15 cellular contexts compared by ENCODE assay signal in the genomic region with DNA sequence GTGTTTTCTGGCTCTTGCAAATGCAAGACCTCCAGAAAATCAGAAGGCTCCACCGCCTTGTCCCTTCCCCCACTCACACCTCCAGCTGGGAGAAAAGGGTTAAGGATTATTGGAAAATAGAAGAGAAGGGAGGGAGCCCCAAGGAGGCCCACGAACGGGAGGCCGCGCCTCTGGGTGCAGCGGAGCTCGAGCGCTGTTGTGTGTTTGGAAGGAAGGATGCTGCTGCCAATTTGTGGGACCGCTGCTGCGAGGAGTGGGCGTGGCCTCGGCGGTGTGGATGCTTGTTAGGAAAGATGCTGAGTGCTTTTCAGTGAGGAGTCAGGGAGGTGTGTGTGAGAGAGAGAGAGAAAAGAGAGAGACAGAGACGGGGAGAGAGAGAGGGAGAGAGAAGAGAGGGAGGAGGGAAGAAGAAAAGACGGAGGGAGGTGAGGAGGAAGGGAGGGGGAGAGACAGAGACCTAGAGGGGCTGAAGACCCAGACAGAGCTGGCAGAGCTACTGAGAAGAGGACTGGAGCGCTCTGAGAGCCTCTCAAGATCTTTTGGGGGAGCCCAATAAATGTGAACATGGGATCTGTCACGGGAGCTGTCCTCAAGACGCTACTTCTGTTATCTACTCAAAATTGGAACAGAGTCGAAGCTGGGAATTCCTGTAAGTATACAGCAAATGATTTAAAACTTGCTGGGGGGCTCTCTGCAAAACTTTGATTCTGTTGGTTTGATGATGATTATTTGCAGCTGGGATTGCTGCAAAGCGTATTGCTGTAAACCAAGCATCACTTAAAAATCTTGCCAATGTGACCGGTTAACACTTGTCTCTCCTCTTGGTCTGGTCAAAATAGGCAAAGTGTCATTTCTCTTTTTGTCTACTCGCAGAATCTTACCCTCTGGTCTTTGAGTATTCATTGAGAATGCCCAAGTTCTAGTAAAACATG. TPM values are rescaled to one million over a fixed set of nuclear protein-coding genes. Genes with fewer than 3 reads are reported as not detected.
DNase-seq lines count a peak whose midpoint lies in the region; ATAC-seq and TF ChIP-seq lines count a peak whose summit lies in the region.
"Had no signal": no experiment of that assay in that cellular context is flagged by ENCODE, and none has a peak within 500 bp of the region (broad histone marks: within the 10 kb centered on the region; RNA-seq: fewer than 3 reads in every experiment).

A gene (plus strand): TSS at position 303 of the 932 bp plus-strand sequence. CDS start 262 bp downstream, at position 565.

- no peaks in the 10 kb centered on the region for H3K27me3 ChIP-seq in right atrium auricular region
- H3K27me3 ChIP-seq in mesendoderm (ENCODE audit: insufficient read depth, low read length, poor library complexity), result no peaks in the 10 kb centered on the region

- no peak within 1 kb of the TSS for H3K4me2 ChIP-seq in mesendoderm (ENCODE audit: low read length)

- no peak within 1 kb of the TSS for H4K8ac ChIP-seq in mesendoderm (ENCODE audit: low read depth, low read length)

- H2AK5ac ChIP-seq in mesendoderm (ENCODE audit: low read length), result no peak within 1 kb of the TSS

- H2BK5ac ChIP-seq in mesendoderm (ENCODE audit: low read length), result no peak within 1 kb of the TSS

- H3K27ac ChIP-seq in right atrium auricular region, result no peak within 1 kb of the TSS
- H3K27ac ChIP-seq in mesendoderm (ENCODE audit: low read depth, low read length), result no peak within 1 kb of the TSS

- H3K9ac ChIP-seq in mesendoderm (ENCODE audit: low read length), result no peak within 1 kb of the TSS

- no peak for TF ChIP-seq CTCF in right atrium auricular region (IDR thresholded peaks at IDR 0.05)
- TF ChIP-seq CTCF in type B pancreatic cell (conservative IDR thresholded peaks at IDR 0.05), result no peak
- TF ChIP-seq CTCF in progenitor cell of endocrine pancreas (IDR thresholded peaks at IDR 0.05; ENCODE audit: unreplicated experiment), result no peak

- no peak within 1 kb of the TSS for H2BK120ac ChIP-seq in mesendoderm (ENCODE audit: low read depth, low read length)

- H3K36me3 Mint-ChIP-seq in type B pancreatic cell (no peaks in the 10 kb centered on the region), progenitor cell of endocrine pancreas (ENCODE audit: insufficient read depth) (no peaks in the 10 kb centered on the region)
- H3K36me3 Mint-ChIP-seq: activated naive CD8-positive, alpha-beta T cell treated with anti-CD3 and anti-CD28 coated beads for 36 hours had no signal

- H3K9me3 Mint-ChIP-seq in type B pancreatic cell (no peaks in the 10 kb centered on the region), progenitor cell of endocrine pancreas (ENCODE audit: low read depth) (peaks cover 1% of the 10 kb centered on the region)

- peaks cover 27% of the 10 kb centered on the region for H3K27me3 Mint-ChIP-seq in type B pancreatic cell
- peaks cover 18% of the 10 kb centered on the region for H3K27me3 Mint-ChIP-seq in progenitor cell of endocrine pancreas
- H3K27me3 Mint-ChIP-seq: activated naive CD8-positive, alpha-beta T cell treated with anti-CD3 and anti-CD28 coated beads for 36 hours; natural killer cell treated with Interleukin-12 subunit alpha and Interleukin-12 subunit beta and Interleukin-15 and Interleukin-18, amount 100 ng/mL, for 72 hours had no signal

- peak within 1 kb of the TSS; percentile 67 for H3K4me3 Mint-ChIP-seq in type B pancreatic cell
- H3K4me3 Mint-ChIP-seq in progenitor cell of endocrine pancreas (ENCODE audit: low read depth), result no peak within 1 kb of the TSS
- H3K4me3 Mint-ChIP-seq: activated CD8-positive, alpha-beta T cell treated with anti-CD3 and anti-CD28 coated beads, Interleukin-2, amount 10 ng/mL, durations not matched to agents 7 days and 5 days; activated naive CD8-positive, alpha-beta T cell treated with anti-CD3 and anti-CD28 coated beads for 36 hours; natural killer cell treated with Interleukin-12 subunit alpha and Interleukin-12 subunit beta and Interleukin-15 and Interleukin-18, amount 100 ng/mL, for 72 hours had no signal

- DNase-seq in Right ventricle myocardium superior, result peak; percentile 59
- no peak for DNase-seq in right atrium auricular region (ENCODE audit: low spot score)
- peak; percentile 54 to 86 for DNase-seq in cerebellar nuclear complex (lab: John Stamatoyannopoulos, UW)
- peak; percentile 18 for DNase-seq in mesendoderm
- peak; percentile 68 for DNase-seq in type B pancreatic cell (ENCODE audit: extremely low spot score, unreplicated experiment)
- DNase-seq in progenitor cell of endocrine pancreas (ENCODE audit: low spot score, unreplicated experiment), result no peak
- DNase-seq: activated CD8-positive, alpha-beta T cell treated with anti-CD3 and anti-CD28 coated beads, Interleukin-2, amount 10 ng/mL, durations not matched to agents 7 days and 5 days; activated naive CD8-positive, alpha-beta T cell treated with anti-CD3 and anti-CD28 coated beads for 36 hours; AML-193; NCI-H774; stimulated activated CD4-positive, alpha-beta T cell treated with anti-CD3 and anti-CD28 coated beads, Interleukin-4, amount 100 ng/mL, for 1 hour had no signal

- no peak within 1 kb of the TSS for H2BK15ac ChIP-seq in mesendoderm (replicated peaks; ENCODE audit: low read depth)

- no peaks in the 10 kb centered on the region for H3K9me3 ChIP-seq in right atrium auricular region
- H3K9me3 ChIP-seq: HAP-1 had no signal

- H3K4me1 Mint-ChIP-seq in type B pancreatic cell (ENCODE audit: unreplicated experiment) (peaks cover 5% of the 10 kb centered on the region), progenitor cell of endocrine pancreas (ENCODE audit: low read depth) (no peaks in the 10 kb centered on the region)
- H3K4me1 Mint-ChIP-seq: activated naive CD8-positive, alpha-beta T cell treated with anti-CD3 and anti-CD28 coated beads for 36 hours had no signal

- no peaks in the 10 kb centered on the region for H3K79me2 ChIP-seq in mesendoderm (ENCODE audit: control insufficient read depth, insufficient read depth, low read length)

- ATAC-seq in Right ventricle myocardium superior (ENCODE audit: poor library complexity) (no peak), GM19397 (IDR thresholded peaks at IDR 0.05; ENCODE audit: unreplicated experiment) (no peak), HG03571 (IDR thresholded peaks at IDR 0.05; ENCODE audit: unreplicated experiment) (no peak)
- ATAC-seq: activated CD8-positive, alpha-beta T cell treated with anti-CD3 and anti-CD28 coated beads, Interleukin-2, amount 10 ng/mL, durations not matched to agents 7 days and 5 days; natural killer cell treated with Interleukin-12 subunit alpha and Interleukin-12 subunit beta and Interleukin-15 and Interleukin-18, amount 100 ng/mL, for 72 hours had no signal

- H3K27ac Mint-ChIP-seq in type B pancreatic cell (peak within 1 kb of the TSS; percentile 8), progenitor cell of endocrine pancreas (no peak within 1 kb of the TSS)
- H3K27ac Mint-ChIP-seq: activated CD8-positive, alpha-beta T cell treated with anti-CD3 and anti-CD28 coated beads, Interleukin-2, amount 10 ng/mL, durations not matched to agents 7 days and 5 days; activated naive CD8-positive, alpha-beta T cell treated with anti-CD3 and anti-CD28 coated beads for 36 hours; natural killer cell treated with Interleukin-12 subunit alpha and Interleukin-12 subunit beta and Interleukin-15 and Interleukin-18, amount 100 ng/mL, for 72 hours had no signal

- no peak within 1 kb of the TSS for H3K18ac ChIP-seq in mesendoderm (ENCODE audit: low read length)

- no peak within 1 kb of the TSS for H3K23ac ChIP-seq in mesendoderm (ENCODE audit: low read length)

- H3K4me3 ChIP-seq in right atrium auricular region, result no peak within 1 kb of the TSS
- no peak within 1 kb of the TSS for H3K4me3 ChIP-seq in mesendoderm (ENCODE audit: low read length)
- H3K4me3 ChIP-seq: HAP-1 had no signal

- no CpG with 5 or more reads among the region's 22 CpGs for WGBS in mesendoderm (ENCODE audit: extremely low coverage, insufficient coverage, low lambda C conversion rate)

- no peak within 1 kb of the TSS for H3K56ac ChIP-seq in mesendoderm (ENCODE audit: low read length)

- H3K79me1 ChIP-seq in mesendoderm (ENCODE audit: low read length), result no peaks in the 10 kb centered on the region

- no peaks in the 10 kb centered on the region for H3K4me1 ChIP-seq in right atrium auricular region
- no peaks in the 10 kb centered on the region for H3K4me1 ChIP-seq in mesendoderm (ENCODE audit: control insufficient read depth, low read depth, low read length)
- H3K4me1 ChIP-seq: HAP-1 had no signal

- no peak within 1 kb of the TSS for H4K5ac ChIP-seq in mesendoderm (ENCODE audit: low read length)

- H3K36me3 ChIP-seq in right atrium auricular region (no peaks in the 10 kb centered on the region), mesendoderm (ENCODE audit: control insufficient read depth, insufficient read depth, low read length) (no peaks in the 10 kb centered on the region)
- H3K36me3 ChIP-seq: HAP-1 had no signal

- intact Hi-C loops in Right ventricle myocardium superior (cut with DNase I), result loop anchor here (10.0 kb wide), 1 partner anchor 897 kb away; no protein-coding TSS in a partner anchor

- no peak within 1 kb of the TSS for H3K4ac ChIP-seq in mesendoderm (ENCODE audit: low read depth, low read length)

RNA-seq across cellular contexts. Expression of the gene that starts here (rescaled TPM):
- total RNA-seq in Right ventricle myocardium superior (not detected), right atrium auricular region (not detected), type B pancreatic cell (ENCODE audit: low replicate concordance) (0.38 and 2.1 TPM in 2 replicates), progenitor cell of endocrine pancreas (0.33 and 0.74 TPM in 2 replicates)
- 0.04 TPM for polyA plus RNA-seq in mesendoderm (2013, experiment 1 of 2)
- 0.04 TPM for polyA plus RNA-seq in mesendoderm (2013, experiment 2 of 2)
- total RNA-seq: activated CD8-positive, alpha-beta T cell treated with anti-CD3 and anti-CD28 coated beads, Interleukin-2, amount 10 ng/mL, durations not matched to agents 7 days and 5 days; activated naive CD8-positive, alpha-beta T cell treated with anti-CD3 and anti-CD28 coated beads for 36 hours; natural killer cell treated with Interleukin-12 subunit alpha and Interleukin-12 subunit beta and Interleukin-15 and Interleukin-18, amount 100 ng/mL, for 72 hours had no signal

Comparison
In these comparisons a context has a peak if more than half of its experiments do, and no peak if none do; other contexts are left out.
1. Peak in DNase-seq in Right ventricle myocardium superior; RNA of the gene not detected or under 1 TPM.
2. DNase-seq: peak in cerebellar nuclear complex (2 of 2), mesendoderm (single experiment) and type B pancreatic cell (single experiment); none in right atrium auricular region (single experiment) and progenitor cell of endocrine pancreas (single experiment).